21 cellular contexts compared by ENCODE assay signal in the genomic region with DNA sequence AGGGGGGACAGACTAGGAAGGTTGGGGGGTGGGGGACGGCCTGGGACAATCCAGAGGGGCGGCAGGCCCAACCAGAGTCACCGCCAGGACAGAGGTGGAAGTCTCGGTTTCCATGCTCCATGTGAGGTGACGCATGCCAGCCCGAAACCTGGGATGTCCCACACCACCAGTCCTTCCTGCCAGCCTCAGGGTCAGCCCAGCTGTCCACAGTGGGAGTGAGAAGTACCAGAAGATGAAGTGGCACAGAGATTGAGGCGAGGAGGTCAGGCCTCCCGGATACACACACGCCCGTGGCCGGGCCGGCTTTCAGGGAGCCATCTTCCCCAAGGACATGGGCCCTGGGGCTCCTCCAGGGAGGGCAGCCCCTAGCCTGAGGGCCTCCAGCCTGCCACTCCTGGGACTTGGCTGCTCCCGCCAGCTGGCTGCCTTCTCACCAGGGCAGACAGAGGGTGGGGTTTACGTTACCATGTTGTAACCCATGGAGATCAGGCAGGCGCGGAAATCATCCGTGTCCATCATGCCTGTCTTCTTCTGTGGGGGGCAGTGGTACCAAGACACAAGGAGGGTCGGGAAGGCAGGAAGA.
DNase-seq lines count a peak whose midpoint lies in the region; TF ChIP-seq lines count a peak whose summit lies in the region.
"Had no signal": no experiment of that assay in that cellular context is flagged by ENCODE, and none has a peak within 500 bp of the region (broad histone marks: within the 10 kb centered on the region; RNA-seq: fewer than 3 reads in every experiment).

No MANE protein-coding gene starts in this region.

- no peak overlapping the region for H3K4me3 Mint-ChIP-seq in nephron progenitor cell
- H3K4me3 Mint-ChIP-seq: activated CD4-positive, alpha-beta T cell treated with anti-CD3 and anti-CD28 coated beads, Interleukin-2, amount 10 ng/mL, durations not matched to agents 7 days and 5 days; naive B cell had no signal

- H3K9me3 Mint-ChIP-seq in nephron progenitor cell, result no peaks in the 10 kb centered on the region
- H3K9me3 Mint-ChIP-seq: activated CD4-positive, alpha-beta T cell treated with anti-CD3 and anti-CD28 coated beads, Interleukin-2, amount 10 ng/mL, durations not matched to agents 7 days and 5 days had no signal

- peaks cover 60% of the 10 kb centered on the region for H3K36me3 Mint-ChIP-seq in nephron progenitor cell (ENCODE audit: low read depth)
- H3K36me3 Mint-ChIP-seq: naive B cell had no signal

- H3K27me3 Mint-ChIP-seq in nephron progenitor cell (ENCODE audit: low read depth, poor library complexity), result no peaks in the 10 kb centered on the region
- H3K27me3 Mint-ChIP-seq: activated CD4-positive, alpha-beta T cell treated with anti-CD3 and anti-CD28 coated beads, Interleukin-2, amount 10 ng/mL, durations not matched to agents 7 days and 5 days; naive B cell had no signal

- no peak overlapping the region for H3K4me3 ChIP-seq in stomach
- H3K4me3 ChIP-seq: BLaER1, skin epidermis, transverse colon had no signal

- intact Hi-C loops in stomach (cut with DNase I; ENCODE audit: low total_unique reads), result no loop called here

- peaks cover 0 to 5% (median 0%) of the 10 kb centered on the region in 4 donors for H3K4me1 ChIP-seq in stomach
- H3K4me1 ChIP-seq: BLaER1, transverse colon had no signal

- H3K4me1 Mint-ChIP-seq in nephron progenitor cell, result peaks cover 5% of the 10 kb centered on the region
- H3K4me1 Mint-ChIP-seq: activated CD4-positive, alpha-beta T cell treated with anti-CD3 and anti-CD28 coated beads, Interleukin-2, amount 10 ng/mL, durations not matched to agents 7 days and 5 days; naive B cell had no signal

- no peak for TF ChIP-seq CTCF in RWPE1 (conservative IDR thresholded peaks at IDR 0.05; ENCODE audit: low read depth)
- no peak for TF ChIP-seq CTCF in nephron progenitor cell (IDR thresholded peaks at IDR 0.05)
- TF ChIP-seq CTCF in stomach (IDR thresholded peaks at IDR 0.05), result no peak

- TF ChIP-seq POLR2A in stomach (IDR thresholded peaks at IDR 0.05), result no peak

- 80 to 94% (median 92%) methylated on average over 18 of the region's 18 CpGs for WGBS in stomach, 5 donors

- peak overlapping the region; percentile 26 for H3K27ac ChIP-seq in RWPE1
- peak overlapping the region in 3 of 5 donors; percentile 3 to 60 (median 33) for H3K27ac ChIP-seq in stomach
- H3K27ac ChIP-seq: BLaER1, skin epidermis had no signal

- CTCF ChIA-PET in RWPE1 (lab: Yijun Ruan, JAX), result no interaction called here

- H3K9me3 ChIP-seq in stomach, result no peaks in the 10 kb centered on the region
- H3K9me3 ChIP-seq: BLaER1, transverse colon had no signal

- POLR2A ChIA-PET in RWPE1 (lab: Yijun Ruan, JAX; ENCODE audit: low non-redundant PET), result no interaction called here

- H3K36me3 ChIP-seq in stomach, result peaks cover 91 to 100% (median 100%) of the 10 kb centered on the region in 4 donors

- H3K27me3 ChIP-seq in stomach, result no peaks in the 10 kb centered on the region
- H3K27me3 ChIP-seq: BLaER1, transverse colon had no signal

- TF ChIP-seq EP300 in stomach (IDR thresholded peaks at IDR 0.05), result no peak

- H3K27ac Mint-ChIP-seq in nephron progenitor cell, result peak overlapping the region; percentile 27
- H3K27ac Mint-ChIP-seq: activated CD4-positive, alpha-beta T cell treated with anti-CD3 and anti-CD28 coated beads, Interleukin-2, amount 10 ng/mL, durations not matched to agents 7 days and 5 days; naive B cell had no signal

- DNase-seq in HK-2 (ENCODE audit: unreplicated experiment) (peak; percentile 0), RWPE1 (ENCODE audit: low spot score) (no peak), nephron progenitor cell (no peak), stomach (no peak), DMS79 (lab: John Stamatoyannopoulos, UW) (no peak), DMS153 (lab: John Stamatoyannopoulos, UW) (no peak)
- DNase-seq in activated CD4-positive, alpha-beta T cell treated with anti-CD3 and anti-CD28 coated beads for 4 hours, result no peak
- DNase-seq: activated CD4-positive, alpha-beta T cell treated with anti-CD3 and anti-CD28 coated beads, Interleukin-2, amount 10 ng/mL, durations not matched to agents 7 days and 5 days; activated gamma-delta T cell; cortex of kidney; effector memory CD4-positive, alpha-beta T cell; erythroblast; HCEC 1CT; islet precursor cell; left ventricle myocardium superior; naive B cell; NCI-H2107; NCI-H774; transverse colon had no signal
